22 cellular contexts compared by ENCODE assay signal in the genomic region with DNA sequence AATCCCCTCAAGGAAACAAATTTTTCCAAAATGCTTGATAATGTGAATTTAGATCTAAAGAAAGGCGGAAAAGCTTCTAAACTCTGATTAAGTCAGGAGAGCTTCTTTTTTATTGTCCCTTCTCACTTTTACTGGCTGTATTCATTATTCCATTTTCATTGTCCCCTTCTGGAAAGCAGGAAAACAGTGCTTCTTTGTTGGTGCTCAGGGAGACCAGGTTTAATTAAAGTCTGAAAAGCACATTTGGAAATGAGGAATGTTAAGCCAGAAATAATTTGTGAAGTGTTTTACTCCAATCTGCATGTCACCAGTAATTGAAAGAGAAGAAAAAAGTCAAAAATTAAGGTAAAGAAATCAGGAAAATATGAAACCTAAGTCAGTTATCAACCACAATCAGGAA. TPM values are rescaled to one million over a fixed set of nuclear protein-coding genes. Genes with fewer than 3 reads are reported as not detected.
DNase-seq lines count a peak whose midpoint lies in the region; ATAC-seq and TF ChIP-seq lines count a peak whose summit lies in the region.
"Had no signal": no experiment of that assay in that cellular context is flagged by ENCODE, and none has a peak within 500 bp of the region (broad histone marks: within the 10 kb centered on the region; RNA-seq: fewer than 3 reads in every experiment).

No MANE protein-coding gene starts in this region.

- no peaks in the 10 kb centered on the region for H3K27me3 ChIP-seq in SK-N-SH (ENCODE audit: insufficient read depth)
- no peaks in the 10 kb centered on the region for H3K27me3 ChIP-seq in layer of hippocampus (ENCODE audit: control insufficient read depth, insufficient read depth, low read length)
- H3K27me3 ChIP-seq in neuronal stem cell (ENCODE audit: control insufficient read depth in 3 of 3, insufficient read depth in 3 of 3, low read depth in 1 of 3, low read length in 3 of 3) = no peaks in the 10 kb centered on the region
- no peaks in the 10 kb centered on the region for H3K27me3 ChIP-seq in H9 (ENCODE audit: insufficient read depth, low read length)
- H3K27me3 ChIP-seq: BLaER1 had no signal

- H4K8ac ChIP-seq in neuronal stem cell (ENCODE audit: low read depth, low read length) (no peak overlapping the region), H9 (replicated peaks; ENCODE audit: insufficient read length, low read depth, low read length) (no peak overlapping the region)

- no peak for ATAC-seq in SK-N-SH treated with all-trans-retinoic acid at 6 μM for 48 hours
- ATAC-seq: CD8-positive, alpha-beta T cell; GM12878; GM23338 had no signal

- H3K27ac Mint-ChIP-seq in H9 = peak overlapping the region in 1 of 3 experiments; percentile 2; a peak in 1 of 7 replicates
- H3K27ac Mint-ChIP-seq: B cell; CD4-positive, CD25-positive, alpha-beta regulatory T cell; CD8-positive, alpha-beta T cell; GM23338; HFFc6 had no signal

- H2BK20ac ChIP-seq in H9 (ENCODE audit: low read depth, low read length, poor library complexity, severe bottlenecking) = no peak overlapping the region

- H3K27me3 Mint-ChIP-seq in H9 (ENCODE audit: low read depth) = no peaks in the 10 kb centered on the region; the same call in 1 of the 2 replicates

- H4K5ac ChIP-seq in H9 (ENCODE audit: insufficient read length, low read depth, low read length) = no peak overlapping the region

- no peak overlapping the region for H3K56ac ChIP-seq in H9 (ENCODE audit: insufficient read length, low read depth, low read length)

- DNase-seq in SK-N-SH (no peak), neuronal stem cell (ENCODE audit: low spot score) (peak; percentile 41), retinal pigment epithelial cell (ENCODE audit: low read depth) (peak; percentile 60), NCI-H187 treated with DMSO at 0.1 percent for 48 hours (lab: John Stamatoyannopoulos, UW) (no peak), H9 (no peak), NK-92 (lab: John Stamatoyannopoulos, UW; ENCODE audit: unreplicated experiment) (no peak)
- DNase-seq: Caco-2; CD4-positive, CD25-positive, alpha-beta regulatory T cell; CD8-positive, alpha-beta T cell; DMS153; DND-41; GDM1 had no signal

- H2BK5ac ChIP-seq in neuronal stem cell (ENCODE audit: low read length) (no peak overlapping the region), H9 (ENCODE audit: insufficient read length, low read length) (no peak overlapping the region)

- H4K91ac ChIP-seq in neuronal stem cell (ENCODE audit: low read depth, low read length, poor library complexity) = no peak overlapping the region
- no peak overlapping the region for H4K91ac ChIP-seq in H9 (ENCODE audit: insufficient read length, low read depth, low read length)

- CTCF ChIA-PET in SK-N-SH (lab: Yijun Ruan, JAX) = no interaction called here

- no peaks in the 10 kb centered on the region for H3K9me3 Mint-ChIP-seq in H9
- H3K9me3 Mint-ChIP-seq: CD4-positive, CD25-positive, alpha-beta regulatory T cell; CD8-positive, alpha-beta T cell; GM23338; HFFc6 had no signal

- no peak overlapping the region for H3K23ac ChIP-seq in neuronal stem cell (ENCODE audit: low read depth, low read length, poor library complexity)
- no peak overlapping the region for H3K23ac ChIP-seq in H9 (ENCODE audit: insufficient read length, low read depth, low read length)

- H3K27ac ChIP-seq in SK-N-SH (ENCODE audit: low read depth in 2 of 2, low read length in 1 of 2) (0 out of 4 replicates have a peak overlapping the region, but pooled peaks of 1 of the 2 experiments have one; percentile 34), layer of hippocampus (ENCODE audit: low read depth, low read length) (peak overlapping the region; percentile 5), neuronal stem cell (replicated peaks; ENCODE audit: low read length) (peak overlapping the region; percentile 92), H9 (ENCODE audit: insufficient read length, low read depth, low read length) (no peak overlapping the region)
- H3K27ac ChIP-seq: 22Rv1, BLaER1, C4-2B had no signal

- no peak for TF ChIP-seq RAD21 in SK-N-SH (IDR thresholded peaks at IDR 0.05; ENCODE audit: low read length)

- POLR2A ChIA-PET in SK-N-SH (lab: Yijun Ruan, JAX) = no interaction called here

- H3K9me3 ChIP-seq in SK-N-SH = no peaks in the 10 kb centered on the region
- H3K9me3 ChIP-seq in neuronal stem cell (replicated peaks in 1 of 2; ENCODE audit: control insufficient read depth in 2 of 2, insufficient read depth in 1 of 2, low read depth in 1 of 2, low read length in 2 of 2) = no peaks in the 10 kb centered on the region
- H3K9me3 ChIP-seq in H9 (ENCODE audit: control insufficient read depth, low read depth, low read length) = no peaks in the 10 kb centered on the region
- H3K9me3 ChIP-seq: BLaER1, Caco-2, HAP-1 had no signal

- H3K79me1 ChIP-seq in neuronal stem cell (ENCODE audit: low read depth, low read length) = no peaks in the 10 kb centered on the region
- H3K79me1 ChIP-seq in H9 (ENCODE audit: insufficient read depth, low read depth, low read length, poor library complexity, severe bottlenecking) = no peaks in the 10 kb centered on the region

- no peaks in the 10 kb centered on the region for H3K36me3 ChIP-seq in SK-N-SH (replicated peaks in 1 of 2; ENCODE audit: control insufficient read depth in 1 of 2, insufficient read depth in 2 of 2, low read length in 1 of 2)
- no peaks in the 10 kb centered on the region for H3K36me3 ChIP-seq in neuronal stem cell (replicated peaks in 1 of 2; ENCODE audit: control insufficient read depth in 2 of 2, insufficient read depth in 2 of 2, low read length in 2 of 2)
- H3K36me3 ChIP-seq: BLaER1, HAP-1 had no signal

- H3K9ac ChIP-seq in SK-N-SH = no peak overlapping the region
- no peak overlapping the region for H3K9ac ChIP-seq in neuronal stem cell (ENCODE audit: low read depth, low read length, poor library complexity)
- H3K9ac ChIP-seq in H9 (ENCODE audit: extremely low read depth, insufficient read length, low read length) = no peak overlapping the region
- H3K9ac ChIP-seq: BLaER1 had no signal

- H2AFZ ChIP-seq in SK-N-SH (ENCODE audit: low read depth) (peak overlapping the region; percentile 66; the same call in 1 of the 2 replicates), neuronal stem cell (ENCODE audit: low read length) (peak overlapping the region; percentile 66), H9 (ENCODE audit: low read length) (no peak overlapping the region)
- H2AFZ ChIP-seq: GM23338 had no signal

- H3K14ac ChIP-seq in neuronal stem cell (ENCODE audit: low read length) = no peak overlapping the region
- no peak overlapping the region for H3K14ac ChIP-seq in H9 (ENCODE audit: insufficient read depth, low read length)

- H3K18ac ChIP-seq in neuronal stem cell (ENCODE audit: low read length) (no peak overlapping the region), H9 (ENCODE audit: insufficient read length, low read depth, low read length) (no peak overlapping the region)

- H3F3A ChIP-seq in SK-N-SH (replicated peaks; ENCODE audit: insufficient read depth) = peaks cover 8% of the 10 kb centered on the region

- whole genome bisulfite sequencing in SK-N-SH (ENCODE audit: low lambda C conversion rate) = 100% methylated on average over 1 of the region's 1 CpG
- WGBS in neuronal stem cell (ENCODE audit: extremely low coverage in 2 of 2, insufficient read length in 2 of 2, insufficient replicate concordance in 1 of 2), 2 donors = no CpG with 5 or more reads among the region's 1 CpG
- no CpG with 5 or more reads among the region's 1 CpG for WGBS in H9 (ENCODE audit: extremely low coverage, insufficient read length, low lambda C conversion rate)

- H4K20me1 ChIP-seq in SK-N-SH (ENCODE audit: insufficient read depth) = no peaks in the 10 kb centered on the region
- H4K20me1 ChIP-seq in H9 (ENCODE audit: control insufficient read depth, insufficient read depth, insufficient read length) = no peaks in the 10 kb centered on the region
- H4K20me1 ChIP-seq: BLaER1 had no signal

- H3K79me2 ChIP-seq in SK-N-SH (ENCODE audit: insufficient read depth) = no peaks in the 10 kb centered on the region
- H3K79me2 ChIP-seq in H9 (ENCODE audit: insufficient read depth, low read length) = no peaks in the 10 kb centered on the region

- H3K4me3 ChIP-seq in SK-N-SH (ENCODE audit: low read depth in 2 of 2, low read length in 1 of 2) (no peak overlapping the region), neuronal stem cell (ENCODE audit: low read length in 2 of 2) (no peak overlapping the region), retinal pigment epithelial cell (ENCODE audit: low read length) (no peak overlapping the region)
- H3K4me3 ChIP-seq: BLaER1, GM12878, GM23338, HAP-1 had no signal

- H3K4ac ChIP-seq in neuronal stem cell (ENCODE audit: low read length) (no peak overlapping the region), H9 (ENCODE audit: low read depth, low read length) (no peak overlapping the region)

- no peak overlapping the region for H3K4me3 Mint-ChIP-seq in H9
- H3K4me3 Mint-ChIP-seq: B cell; CD4-positive, CD25-positive, alpha-beta regulatory T cell; CD8-positive, alpha-beta T cell; GM23338; HFFc6 had no signal

- H2BK120ac ChIP-seq in neuronal stem cell (ENCODE audit: low read depth, low read length) (no peak overlapping the region), H9 (ENCODE audit: low read depth, low read length, poor library complexity, severe bottlenecking) (no peak overlapping the region)

- H3K4me2 ChIP-seq in SK-N-SH (no peak overlapping the region), neuronal stem cell (ENCODE audit: insufficient read depth, low read length, poor library complexity, severe bottlenecking) (no peak overlapping the region), H9 (ENCODE audit: insufficient read depth, insufficient read length, low read length) (no peak overlapping the region)
- H3K4me2 ChIP-seq: BLaER1, GM23338 had no signal

- TF ChIP-seq CTCF in SK-N-SH (IDR thresholded peaks at IDR 0.05) (no peak), retinal pigment epithelial cell (conservative IDR thresholded peaks at IDR 0.05; ENCODE audit: low read depth, low read length) (no peak), H9 (conservative IDR thresholded peaks at IDR 0.05) (no peak)

- no peak overlapping the region for H2BK12ac ChIP-seq in neuronal stem cell (ENCODE audit: low read length)
- H2BK12ac ChIP-seq in H9 (ENCODE audit: insufficient read length, low read depth, low read length) = no peak overlapping the region

- H2BK15ac ChIP-seq in neuronal stem cell (ENCODE audit: low read length) = no peak overlapping the region
- H2BK15ac ChIP-seq in H9 (ENCODE audit: low read depth, low read length) = no peak overlapping the region

- H3K4me1 ChIP-seq in SK-N-SH (ENCODE audit: control insufficient read depth in 1 of 2, insufficient read depth in 2 of 2, low read depth in 1 of 2, low read length in 1 of 2) (peaks cover 0 to 6% of the 10 kb centered on the region in 2 experiments; a peak in 1 of 4 replicates), neuronal stem cell (ENCODE audit: control insufficient read depth in 2 of 2, insufficient read depth in 1 of 2, low read depth in 1 of 2, low read length in 2 of 2) (peaks cover 11 to 25% of the 10 kb centered on the region in 2 donors), H9 (ENCODE audit: insufficient read depth, low read length) (no peaks in the 10 kb centered on the region)
- H3K4me1 ChIP-seq: BLaER1 had no signal

- H3K9me2 ChIP-seq in SK-N-SH = no peaks in the 10 kb centered on the region

- no peaks in the 10 kb centered on the region for H3K23me2 ChIP-seq in H9 (ENCODE audit: insufficient read length, low read depth, low read length, poor library complexity, severe bottlenecking)

- no peaks in the 10 kb centered on the region for H3K36me3 Mint-ChIP-seq in H9 (ENCODE audit: insufficient read depth in 1 of 3, low read depth in 3 of 3)
- H3K36me3 Mint-ChIP-seq: CD4-positive, CD25-positive, alpha-beta regulatory T cell; CD8-positive, alpha-beta T cell had no signal

- H2AK5ac ChIP-seq in neuronal stem cell (ENCODE audit: low read depth, low read length) (no peak overlapping the region), H9 (ENCODE audit: insufficient read length, low read length) (no peak overlapping the region)

- peaks cover 4 to 15% of the 10 kb centered on the region in 2 experiments; a peak in 3 of 4 replicates for H3K4me1 Mint-ChIP-seq in H9
- H3K4me1 Mint-ChIP-seq: B cell; CD4-positive, CD25-positive, alpha-beta regulatory T cell had no signal

- H3T11ph ChIP-seq in H9 (ENCODE audit: low read length) = no peak overlapping the region

- no peak for TF ChIP-seq EP300 in SK-N-SH (IDR thresholded peaks at IDR 0.05; ENCODE audit: borderline replicate concordance in 1 of 2, low read depth in 1 of 2, low read length in 1 of 2)

RNA-seq across cellular contexts. Expression of gene TSC22D1, which starts 43.5 kb away (rescaled TPM):
- polyA plus RNA-seq in SK-N-SH (2012; rRNA removed) = 134 and 137 TPM in 2 replicates
- polyA plus RNA-seq in SK-N-SH (2012; cell fraction: cytosol; rRNA removed) = 116 and 141 TPM in 2 replicates
- polyA plus RNA-seq in SK-N-SH (2012; cell fraction: nucleus; rRNA removed) = 209 and 274 TPM in 2 replicates
- polyA plus RNA-seq in neuronal stem cell (2013, experiment 1 of 2) = 121 TPM
- 120 TPM for polyA plus RNA-seq in neuronal stem cell (2013, experiment 2 of 2)
- 72.9 and 76.7 TPM in 2 replicates for total RNA-seq in H9 (2021)

Comparison
In these comparisons a context has a peak if more than half of its experiments do, and no peak if none do; other contexts are left out.
1. DNase-seq: peak in neuronal stem cell (single experiment) and retinal pigment epithelial cell (single experiment); none in SK-N-SH (single experiment), NCI-H187 treated with DMSO at 0.1 percent for 48 hours (single experiment), H9 (single experiment) and NK-92 (single experiment).